Comparison of ENCODE assay signal across 9 cellular contexts in the genomic region with DNA sequence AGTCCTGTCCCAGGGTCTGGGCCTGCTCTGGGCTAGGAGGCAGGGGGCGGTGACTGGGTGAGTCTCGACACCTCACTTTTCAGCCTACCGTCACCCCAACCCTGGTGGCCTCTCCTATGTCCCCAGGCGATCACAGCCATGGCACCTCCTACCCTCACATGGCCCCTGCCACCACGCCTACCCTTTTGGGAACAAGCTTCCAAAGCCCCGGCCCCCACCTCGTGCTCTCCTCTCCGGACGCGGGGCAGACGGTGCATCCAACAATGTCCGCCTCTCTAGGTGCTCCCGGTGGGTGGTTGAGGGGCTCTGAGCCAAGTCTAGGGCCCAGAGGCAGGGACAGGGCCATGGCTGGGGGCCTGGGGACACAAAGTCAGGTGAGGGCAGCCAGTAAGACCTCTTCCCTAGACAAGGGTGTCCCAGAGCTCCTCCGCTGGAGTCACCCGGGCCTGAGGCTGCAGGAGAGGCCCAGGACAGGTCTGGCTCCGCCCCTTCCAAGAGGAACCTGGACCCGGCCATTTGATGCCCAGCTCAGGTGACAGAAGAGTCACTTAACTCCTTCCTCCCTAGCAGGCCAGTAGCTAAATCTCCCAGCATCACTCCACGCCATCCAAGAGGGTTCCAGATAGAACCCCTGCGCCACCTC. TPM values are rescaled to one million over a fixed set of nuclear protein-coding genes. Genes with fewer than 3 reads are reported as not detected.
DNase-seq lines count a peak whose midpoint lies in the region; ATAC-seq and TF ChIP-seq lines count a peak whose summit lies in the region.
"Had no signal": no experiment of that assay in that cellular context is flagged by ENCODE, and none has a peak within 500 bp of the region (broad histone marks: within the 10 kb centered on the region; RNA-seq: fewer than 3 reads in every experiment).

Gene SYNE4, minus strand, starts transcription at position 478 of the 643 bp plus-strand sequence. Its CDS starts 132 bp downstream, at position 346.

- H3K4me3 Mint-ChIP-seq in CD4-positive, CD25-positive, alpha-beta regulatory T cell: peak within 1 kb of the TSS; percentile 16 to 76 (median 62)

- no peaks in the 10 kb centered on the region for H3K9me3 ChIP-seq in CD4-positive, CD25-positive, alpha-beta regulatory T cell (ENCODE audit: control insufficient read depth in 2 of 2, low read length in 2 of 2)
- H3K9me3 ChIP-seq in colonic mucosa (no peaks in the 10 kb centered on the region), muscle layer of duodenum (ENCODE audit: control insufficient read depth in 1 of 2, low read length in 2 of 2) (no peaks in the 10 kb centered on the region)
- H3K9me3 ChIP-seq: neutrophil had no signal

- H3K4me3 ChIP-seq in CD4-positive, CD25-positive, alpha-beta regulatory T cell (ENCODE audit: low read depth, low read length): no peak within 1 kb of the TSS
- H3K4me3 ChIP-seq in colonic mucosa (peak within 1 kb of the TSS; percentile 51), muscle layer of duodenum (ENCODE audit: low read depth in 1 of 2, low read length in 2 of 2) (peak within 1 kb of the TSS; percentile 33 to 48)

- no peaks in the 10 kb centered on the region for H3K27me3 Mint-ChIP-seq in CD4-positive, CD25-positive, alpha-beta regulatory T cell

- H3K27me3 ChIP-seq in CD4-positive, CD25-positive, alpha-beta regulatory T cell (ENCODE audit: control insufficient read depth, insufficient read depth, low read length): no peaks in the 10 kb centered on the region
- H3K27me3 ChIP-seq in colonic mucosa (no peaks in the 10 kb centered on the region), muscle layer of duodenum (ENCODE audit: low read depth, low read length) (no peaks in the 10 kb centered on the region)

- H3K4me1 ChIP-seq in CD4-positive, CD25-positive, alpha-beta regulatory T cell (ENCODE audit: control insufficient read depth, insufficient read depth, low read length, poor library complexity, severe bottlenecking): peaks cover 17% of the 10 kb centered on the region
- H3K4me1 ChIP-seq in colonic mucosa (no peaks in the 10 kb centered on the region), muscle layer of duodenum (ENCODE audit: control insufficient read depth in 1 of 2, insufficient read depth in 2 of 2, low read length in 2 of 2) (peaks cover 3 to 12% of the 10 kb centered on the region in 2 donors)

- peak within 1 kb of the TSS in 1 of 3 donors; percentile 71 for H3K27ac Mint-ChIP-seq in CD4-positive, CD25-positive, alpha-beta regulatory T cell

- TF ChIP-seq CTCF in colonic mucosa (IDR thresholded peaks at IDR 0.05): no peak

- no peaks in the 10 kb centered on the region for H3K9me3 Mint-ChIP-seq in CD4-positive, CD25-positive, alpha-beta regulatory T cell

- H3K4me1 Mint-ChIP-seq in CD4-positive, CD25-positive, alpha-beta regulatory T cell: peaks cover 0 to 31% (median 11%) of the 10 kb centered on the region in 4 donors

- TF ChIP-seq POLR2A in erythroblast (IDR thresholded peaks at IDR 0.05; ENCODE audit: low read length): no peak

- no peak within 1 kb of the TSS for H3K27ac ChIP-seq in CD4-positive, CD25-positive, alpha-beta regulatory T cell (ENCODE audit: insufficient read depth, low read length, poor library complexity, severe bottlenecking)
- H3K27ac ChIP-seq in colonic mucosa (peak within 1 kb of the TSS; percentile 75), muscle layer of duodenum (ENCODE audit: low read length) (no peak within 1 kb of the TSS)
- H3K27ac ChIP-seq: neutrophil had no signal

- intact Hi-C loops in colonic mucosa (cut with DNase I): no loop called here

- H3K36me3 ChIP-seq in CD4-positive, CD25-positive, alpha-beta regulatory T cell (ENCODE audit: control insufficient read depth, insufficient read depth, low read length): no peaks in the 10 kb centered on the region
- H3K36me3 ChIP-seq in colonic mucosa (no peaks in the 10 kb centered on the region), muscle layer of duodenum (ENCODE audit: control insufficient read depth in 1 of 2, insufficient read depth in 2 of 2, low read length in 2 of 2) (no peaks in the 10 kb centered on the region)

- DNase-seq in CD4-positive, CD25-positive, alpha-beta regulatory T cell: no peak
- DNase-seq in NCI-H146 (lab: John Stamatoyannopoulos, UW) (peak; percentile 69), colonic mucosa (peak; percentile 81), erythroblast (lab: John Stamatoyannopoulos, UW) (no peak), NCI-H1694 (lab: John Stamatoyannopoulos, UW) (no peak), mesenteric fat pad (ENCODE audit: low spot score) (no peak)
- no peak for DNase-seq in effector CD4-positive, alpha-beta T cell

- peaks cover 10% of the 10 kb centered on the region for H3K36me3 Mint-ChIP-seq in CD4-positive, CD25-positive, alpha-beta regulatory T cell

- ATAC-seq in CD4-positive, CD25-positive, alpha-beta regulatory T cell (ENCODE audit: low read depth in 2 of 2): no peak

- peak within 1 kb of the TSS; percentile 54 to 68 for H3K9ac ChIP-seq in colonic mucosa (ENCODE audit: low read depth in 2 of 2, low read length in 2 of 2)

RNA-seq across cellular contexts. Expression of gene SYNE4, which starts in this region (rescaled TPM):
- total RNA-seq in CD4-positive, CD25-positive, alpha-beta regulatory T cell: 1.5 TPM
- under 1 TPM in 1 of 4 donors, not detected in 3; 0.40 TPM for polyA plus RNA-seq in CD4-positive, CD25-positive, alpha-beta regulatory T cell
- total RNA-seq in colonic mucosa (10 to 100 TPM in 1 of 2 donors, 1 to 10 TPM in 1; 9.3 to 10.1 TPM), mesenteric fat pad (not detected)

Comparison
In these comparisons a context has a peak if more than half of its experiments do, and no peak if none do; other contexts are left out.
1. DNase-seq: peak in NCI-H146 (single experiment) and colonic mucosa (single experiment); none in CD4-positive, CD25-positive, alpha-beta regulatory T cell (0 of 3), erythroblast (0 of 2), NCI-H1694 (single experiment), mesenteric fat pad (single experiment) and effector CD4-positive, alpha-beta T cell (single experiment).